13 cellular contexts compared by ENCODE assay signal in genomic region chr6:134537146-134537555, GRCh38.
DNase-seq lines count a peak whose midpoint lies in the region; ATAC-seq and TF ChIP-seq lines count a peak whose summit lies in the region.
"Had no signal": no experiment of that assay in that cellular context is flagged by ENCODE, and none has a peak within 500 bp of the region (broad histone marks: within the 10 kb centered on the region; RNA-seq: fewer than 3 reads in every experiment).

No MANE protein-coding gene starts in this region.

- H4K20me1 ChIP-seq in HCT116 (ENCODE audit: insufficient read depth) (no peaks in the 10 kb centered on the region), SK-N-SH (ENCODE audit: insufficient read depth) (no peaks in the 10 kb centered on the region)

- RAD21 ChIA-PET in HCT116 (lab: Charles Lee; ENCODE audit: low non-redundant PET in 1 of 2, low total read pairs in 2 of 2, uncharacterized antibody in 2 of 2, unreplicated experiment in 2 of 2), result no interaction called here

- H3K4me1 ChIP-seq in HCT116 (ENCODE audit: control insufficient read depth in 1 of 2, insufficient read depth in 2 of 2, low read length in 2 of 2), result peaks cover 6 to 30% of the 10 kb centered on the region in 2 experiments; a peak in 3 of 4 replicates
- peaks cover 0 to 6% of the 10 kb centered on the region in 2 experiments; a peak in 2 of 4 replicates for H3K4me1 ChIP-seq in SK-N-SH (ENCODE audit: control insufficient read depth in 1 of 2, insufficient read depth in 2 of 2, low read depth in 1 of 2, low read length in 1 of 2)
- peaks cover 18% of the 10 kb centered on the region for H3K4me1 ChIP-seq in CD8-positive, alpha-beta memory T cell (ENCODE audit: insufficient read depth, low read length)

- H3K4me2 ChIP-seq in HCT116 (ENCODE audit: low read length), result peak overlapping the region; percentile 56
- no peak overlapping the region for H3K4me2 ChIP-seq in SK-N-SH

- TF ChIP-seq RAD21 in HCT116 (IDR thresholded peaks at IDR 0.05; ENCODE audit: low read depth) (peak; percentile 50; the same call in 1 of the 2 replicates), SK-N-SH (IDR thresholded peaks at IDR 0.05; ENCODE audit: low read length) (no peak)

- WGBS in SK-N-SH (ENCODE audit: low lambda C conversion rate), result 14% methylated on average over 2 of the region's 2 CpGs

- no peaks in the 10 kb centered on the region for H3K9me3 ChIP-seq in HCT116 (ENCODE audit: control insufficient read depth in 1 of 2, insufficient read depth in 1 of 2, low read depth in 1 of 2, low read length in 2 of 2)
- no peaks in the 10 kb centered on the region for H3K9me3 ChIP-seq in SK-N-SH
- no peaks in the 10 kb centered on the region for H3K9me3 ChIP-seq in CD8-positive, alpha-beta memory T cell (ENCODE audit: low read length)
- H3K9me3 ChIP-seq: gastrocnemius medialis, right atrium auricular region had no signal

- POLR2A ChIA-PET in HCT116 (lab: Charles Lee) (no interaction called here), SK-N-SH (lab: Yijun Ruan, JAX) (no interaction called here)
- POLR2A ChIA-PET in CD8-positive, alpha-beta memory T cell (lab: Charles Lee), result no interaction called here

- H2AFZ ChIP-seq in HCT116 (ENCODE audit: low read depth, low read length, poor library complexity, severe bottlenecking), result no peak overlapping the region
- no peak overlapping the region for H2AFZ ChIP-seq in SK-N-SH (ENCODE audit: low read depth)

- H3K36me3 ChIP-seq in HCT116 (ENCODE audit: control insufficient read depth in 1 of 2, insufficient read depth in 2 of 2, low read length in 2 of 2) (no peaks in the 10 kb centered on the region), SK-N-SH (replicated peaks in 1 of 2; ENCODE audit: control insufficient read depth in 1 of 2, insufficient read depth in 2 of 2, low read length in 1 of 2) (no peaks in the 10 kb centered on the region)
- no peaks in the 10 kb centered on the region for H3K36me3 ChIP-seq in CD8-positive, alpha-beta memory T cell (ENCODE audit: insufficient read depth, low read length)
- H3K36me3 ChIP-seq: gastrocnemius medialis, right atrium auricular region had no signal

- TF ChIP-seq CTCF in HCT116 (IDR thresholded peaks at IDR 0.05 in 2 of 3, conservative IDR thresholded peaks at IDR 0.05 in 1 of 3; ENCODE audit: borderline replicate concordance in 1 of 3, insufficient read depth in 1 of 3, low read depth in 2 of 3, low read length in 2 of 3) (no peak), SK-N-SH (IDR thresholded peaks at IDR 0.05) (no peak), fibroblast of mammary gland (conservative IDR thresholded peaks at IDR 0.05; ENCODE audit: control insufficient read depth, insufficient read depth, low read depth, low read length) (no peak)

- intact Hi-C loops in HCT116 (cut with micrococcal nuclease), result loop anchor here (10.0 kb wide), 1 partner anchor 362 kb away; no protein-coding TSS in a partner anchor

- H3K27ac ChIP-seq in HCT116 (ENCODE audit: low read depth, low read length) (peak overlapping the region; percentile 33; the same call in 1 of the 2 replicates), SK-N-SH (ENCODE audit: low read depth in 2 of 2, low read length in 1 of 2) (peak overlapping the region in 1 of 2 experiments; percentile 94; a peak in 2 of 4 replicates), substantia nigra (ENCODE audit: low read depth, low read length, poor library complexity, severe bottlenecking) (peak overlapping the region; percentile 16)
- no peak overlapping the region for H3K27ac ChIP-seq in CD8-positive, alpha-beta memory T cell (ENCODE audit: low read depth, low read length)
- H3K27ac ChIP-seq: gastrocnemius medialis, right atrium auricular region had no signal

- H3F3A ChIP-seq in SK-N-SH (replicated peaks; ENCODE audit: insufficient read depth), result peaks cover 18% of the 10 kb centered on the region

- H3K27me3 ChIP-seq in HCT116 (ENCODE audit: insufficient read depth, low read length) (no peaks in the 10 kb centered on the region), SK-N-SH (ENCODE audit: insufficient read depth) (no peaks in the 10 kb centered on the region)
- H3K27me3 ChIP-seq in CD8-positive, alpha-beta memory T cell (ENCODE audit: insufficient read depth, low read length, poor library complexity, severe bottlenecking), result no peaks in the 10 kb centered on the region
- H3K27me3 ChIP-seq: gastrocnemius medialis, right atrium auricular region had no signal

- peaks cover 8 to 14% (median 10%) of the 10 kb centered on the region in 3 donors for H3K4me1 Mint-ChIP-seq in CD8-positive, alpha-beta memory T cell

- no TSS peak for BruUV-seq in HCT116 (replicated peaks; lab: Mats Ljungman, UMichigan)

- H3K4me3 Mint-ChIP-seq in CD8-positive, alpha-beta memory T cell, result no peak overlapping the region
- H3K4me3 Mint-ChIP-seq: activated CD4-positive, alpha-beta T cell treated with anti-CD3 and anti-CD28 coated beads, Interleukin-2, amount 10 ng/mL, durations not matched to agents 7 days and 5 days; activated naive CD8-positive, alpha-beta T cell treated with anti-CD3 and anti-CD28 coated beads for 36 hours had no signal

- H3K9me3 Mint-ChIP-seq in CD8-positive, alpha-beta memory T cell, result no peaks in the 10 kb centered on the region
- H3K9me3 Mint-ChIP-seq: activated CD4-positive, alpha-beta T cell treated with anti-CD3 and anti-CD28 coated beads, Interleukin-2, amount 10 ng/mL, durations not matched to agents 7 days and 5 days; activated naive CD8-positive, alpha-beta T cell treated with anti-CD3 and anti-CD28 coated beads for 36 hours had no signal

- CTCF ChIA-PET in HCT116 (lab: Charles Lee) (no interaction called here), SK-N-SH (lab: Yijun Ruan, JAX) (no interaction called here)
- CTCF ChIA-PET in CD8-positive, alpha-beta memory T cell (lab: Charles Lee), result no interaction called here

- H3K36me3 Mint-ChIP-seq in CD8-positive, alpha-beta memory T cell, result no peaks in the 10 kb centered on the region
- H3K36me3 Mint-ChIP-seq: activated naive CD8-positive, alpha-beta T cell treated with anti-CD3 and anti-CD28 coated beads for 36 hours had no signal

- peak; percentile 97 for ATAC-seq in HCT116
- ATAC-seq in GM21390 (IDR thresholded peaks at IDR 0.05; ENCODE audit: unreplicated experiment), result no peak
- ATAC-seq: gastrocnemius medialis had no signal

- H3K27ac Mint-ChIP-seq in CD8-positive, alpha-beta memory T cell, result peak overlapping the region in 1 of 8 donors; percentile 25
- H3K27ac Mint-ChIP-seq: activated CD4-positive, alpha-beta T cell treated with anti-CD3 and anti-CD28 coated beads, Interleukin-2, amount 10 ng/mL, durations not matched to agents 7 days and 5 days; activated naive CD8-positive, alpha-beta T cell treated with anti-CD3 and anti-CD28 coated beads for 36 hours had no signal

- H3K9ac ChIP-seq in HCT116 (ENCODE audit: low read length), result 0 out of 2 replicates have a peak overlapping the region, but pooled peaks have one; percentile 9
- no peak overlapping the region for H3K9ac ChIP-seq in SK-N-SH

- TF ChIP-seq EP300 in SK-N-SH (IDR thresholded peaks at IDR 0.05; ENCODE audit: borderline replicate concordance in 1 of 2, low read depth in 1 of 2, low read length in 1 of 2), result peak in 1 of 2 experiments; percentile 94; a peak in 2 of 4 replicates

- peaks cover 3 to 7% of the 10 kb centered on the region in 2 donors for H3K27me3 Mint-ChIP-seq in CD8-positive, alpha-beta memory T cell
- H3K27me3 Mint-ChIP-seq: activated naive CD8-positive, alpha-beta T cell treated with anti-CD3 and anti-CD28 coated beads for 36 hours had no signal

- TF ChIP-seq POLR2A in HCT116 (IDR thresholded peaks at IDR 0.05; ENCODE audit: borderline replicate concordance, extremely low read depth, insufficient read depth, insufficient read length), result no peak

- no peaks in the 10 kb centered on the region for H3K9me2 ChIP-seq in HCT116 (ENCODE audit: insufficient read depth)
- no peaks in the 10 kb centered on the region for H3K9me2 ChIP-seq in SK-N-SH

- H3K4me3 ChIP-seq in HCT116 (replicated peaks in 1 of 2; ENCODE audit: low read depth in 1 of 2, low read length in 2 of 2), result 0 out of 4 replicates have a peak overlapping the region, but pooled peaks of 1 of the 2 experiments have one; percentile 16
- H3K4me3 ChIP-seq in SK-N-SH (ENCODE audit: low read depth in 2 of 2, low read length in 1 of 2), result no peak overlapping the region
- H3K4me3 ChIP-seq in fibroblast of mammary gland (ENCODE audit: control insufficient read depth, low read depth, low read length), result no peak overlapping the region
- H3K4me3 ChIP-seq in CD8-positive, alpha-beta memory T cell (ENCODE audit: low read length), result no peak overlapping the region
- H3K4me3 ChIP-seq: gastrocnemius medialis, right atrium auricular region had no signal

- peak; percentile 92 for DNase-seq in HCT116 (ENCODE audit: low read depth, low spot score)
- no peak for DNase-seq in SK-N-SH
- peak; percentile 96 for DNase-seq in fibroblast of mammary gland (ENCODE audit: low read depth)
- peak in 1 of 49 donors; percentile 6 for DNase-seq in substantia nigra (lab: John Stamatoyannopoulos, UW)
- DNase-seq in CD8-positive, alpha-beta memory T cell, result no peak
- DNase-seq in NCI-H524 treated with DMSO at 0.1 percent for 48 hours (lab: John Stamatoyannopoulos, UW), result no peak
- DNase-seq: activated CD4-positive, alpha-beta T cell treated with anti-CD3 and anti-CD28 coated beads, Interleukin-2, amount 10 ng/mL, durations not matched to agents 7 days and 5 days; activated naive CD8-positive, alpha-beta T cell treated with anti-CD3 and anti-CD28 coated beads for 36 hours; gastrocnemius medialis; NCI-H2081; SHP77 treated with DMSO at 0.1 percent for 48 hours had no signal

- H3K79me2 ChIP-seq in HCT116 (ENCODE audit: insufficient read depth, low read length) (no peaks in the 10 kb centered on the region), SK-N-SH (ENCODE audit: insufficient read depth) (no peaks in the 10 kb centered on the region)

TF ChIP-seq in HCT116, 20 proteins besides CTCF, POLR2A, EP300 and RAD21 (continues in another document):
- TF ChIP-seq FOSL1 (IDR thresholded peaks at IDR 0.05; ENCODE audit: low read depth) (peak; percentile 97), ATF3 (IDR thresholded peaks at IDR 0.05) (peak; percentile 82), EGR1 (IDR thresholded peaks at IDR 0.05; ENCODE audit: low read depth) (no peak), JUND (IDR thresholded peaks at IDR 0.05) (peak; percentile 93), EZH2 (IDR thresholded peaks at IDR 0.05) (no peak)

TF ChIP-seq in SK-N-SH, 30 proteins besides CTCF, POLR2A, EP300 and RAD21 (continues in another document):
- no peak for TF ChIP-seq RFX5 (IDR thresholded peaks at IDR 0.05; ENCODE audit: low read length)
- TF ChIP-seq JUND (IDR thresholded peaks at IDR 0.05), result peak; percentile 86
- peak; percentile 96 for TF ChIP-seq FOSL2 (IDR thresholded peaks at IDR 0.05; ENCODE audit: borderline replicate concordance, low read depth)
- 0 out of 2 replicates have a peak, but pooled peaks have one; percentile 33 for TF ChIP-seq MAX (IDR thresholded peaks at IDR 0.05; ENCODE audit: low read depth)
- TF ChIP-seq TEAD4 (IDR thresholded peaks at IDR 0.05; ENCODE audit: borderline replicate concordance, insufficient read depth), result 0 out of 2 replicates have a peak, but pooled peaks have one; percentile 66

Comparison
In these comparisons a context has a peak if more than half of its experiments do, and no peak if none do; other contexts are left out.
1. DNase-seq: peak in HCT116 (single experiment) and fibroblast of mammary gland (single experiment); none in SK-N-SH (single experiment), CD8-positive, alpha-beta memory T cell (0 of 5) and NCI-H524 treated with DMSO at 0.1 percent for 48 hours (single experiment).
2. Of the 11 proteins assayed by ChIP-seq in both SK-N-SH and HCT116: peak only in SK-N-SH: YY1 and ZBTB33; only in HCT116: POLR2AphosphoS5, RAD21 and SIN3A; in both: JUND and MAX; in neither: 4.